Comparison of ENCODE assay signal across 1 cellular context in genomic region chr19:18304194-18304495, GRCh38.
TF ChIP-seq lines count a peak whose summit lies in the region.

No MANE protein-coding gene starts in this region.

TF ChIP-seq in GM23338, 12 proteins besides CTCF, POLR2A, EP300 and RAD21 (continued from another document):
- no peak for TF ChIP-seq ETS1 (IDR thresholded peaks at IDR 0.05)
